22 cellular contexts compared by ENCODE assay signal in the genomic region with DNA sequence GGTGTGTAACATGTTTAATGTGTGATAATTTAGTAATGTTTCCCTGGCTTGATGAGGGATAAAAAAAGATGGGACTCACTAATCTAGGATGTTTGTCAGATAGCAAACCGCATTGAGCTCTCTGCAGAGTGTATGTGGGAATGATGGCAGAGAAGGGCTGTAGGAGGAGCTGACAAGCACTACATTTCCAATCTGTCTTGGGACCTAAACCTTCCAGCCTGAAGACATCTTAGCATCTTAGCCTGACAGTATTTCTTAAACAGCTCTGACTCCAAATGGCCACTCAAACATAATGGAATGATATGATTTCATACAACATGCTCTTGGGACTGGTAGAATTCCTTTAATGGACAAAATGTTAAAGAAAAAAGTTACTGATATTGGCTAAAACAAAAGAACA.
"Had no signal": no experiment of that assay in that cellular context is flagged by ENCODE, and none has a peak within 500 bp of the region (broad histone marks: within the 10 kb centered on the region; RNA-seq: fewer than 3 reads in every experiment).

No MANE protein-coding gene starts in this region.

- H3K9me3 ChIP-seq: colonic mucosa, esophagus squamous epithelium, gastroesophageal sphincter, heart left ventricle, left lung, lower lobe of right lung had no signal

- H3K79me2 ChIP-seq: hepatocyte had no signal

- H3K27ac ChIP-seq: colonic mucosa, epithelial cell of prostate, esophagus squamous epithelium, foreskin keratinocyte, gastroesophageal sphincter, heart left ventricle, hepatocyte, left lung, lower lobe of right lung had no signal

- H3K27me3 ChIP-seq: colonic mucosa, esophagus squamous epithelium, foreskin keratinocyte, heart left ventricle, hepatocyte, left lung had no signal

- H3K4me1 ChIP-seq: colonic mucosa, esophagus squamous epithelium, foreskin keratinocyte, gastroesophageal sphincter, left lung, lower lobe of right lung had no signal

- H3K27ac Mint-ChIP-seq: dendritic cell treated with granulocyte-macrophage colony-stimulating factor and Interleukin-4, amounts not matched to agents 40 ng/mL and 50 ng/mL, for 4 days; endodermal cell had no signal

- H3K36me3 ChIP-seq: colonic mucosa, esophagus squamous epithelium, gastroesophageal sphincter, heart left ventricle, left lung, lower lobe of right lung had no signal

- H3K27me3 Mint-ChIP-seq: dendritic cell treated with granulocyte-macrophage colony-stimulating factor and Interleukin-4, amounts not matched to agents 40 ng/mL and 50 ng/mL, for 4 days; effector memory CD8-positive, alpha-beta T cell had no signal

- H3K9me3 Mint-ChIP-seq: dendritic cell treated with granulocyte-macrophage colony-stimulating factor and Interleukin-4, amounts not matched to agents 40 ng/mL and 50 ng/mL, for 4 days; effector memory CD8-positive, alpha-beta T cell had no signal

- H2AFZ ChIP-seq: hepatocyte had no signal

- H3K4me3 ChIP-seq: colonic mucosa, esophagus squamous epithelium, gastroesophageal sphincter, heart left ventricle, hepatocyte, left lung, lower lobe of right lung had no signal

- H3K4me2 ChIP-seq: hepatocyte had no signal

- ATAC-seq: effector memory CD8-positive, alpha-beta T cell; esophagus mucosa; foreskin keratinocyte; gastroesophageal sphincter; heart left ventricle; left cardiac atrium; left lung; left ventricle myocardium superior; lower lobe of right lung had no signal

- H3K4me3 Mint-ChIP-seq: dendritic cell treated with granulocyte-macrophage colony-stimulating factor and Interleukin-4, amounts not matched to agents 40 ng/mL and 50 ng/mL, for 4 days; effector memory CD8-positive, alpha-beta T cell; endodermal cell had no signal

- DNase-seq: cerebellar nuclear complex; colonic mucosa; cortex of kidney; effector CD8-positive, alpha-beta T cell; effector memory CD8-positive, alpha-beta T cell; endodermal cell; erythroblast; esophagus squamous epithelium; foreskin keratinocyte; heart left ventricle; hypothalamus; left cardiac atrium; left lung; left ventricle myocardium superior; lower lobe of right lung; mesendoderm; midbrain had no signal
